ENCODE assay signal across 8 cellular contexts in genomic region chr19:40750035-40750284, GRCh38. TPM values are rescaled to one million over a fixed set of nuclear protein-coding genes. Genes with fewer than 3 reads are reported as not detected.
A peak's percentile ranks its signal among the peaks of the same experiment; 100 is the strongest.
DNase-seq lines count a peak whose midpoint lies in the region; ATAC-seq and TF ChIP-seq lines count a peak whose summit lies in the region.

No MANE protein-coding gene starts in this region.

- no peaks in the 10 kb centered on the region for H3K9me3 ChIP-seq in SK-N-SH

- TF ChIP-seq EP300 in SK-N-SH (IDR thresholded peaks at IDR 0.05; ENCODE audit: borderline replicate concordance in 1 of 2, low read depth in 1 of 2, low read length in 1 of 2): no peak

- peak overlapping the region; percentile 75; the same call in 1 of the 2 replicates for H2AFZ ChIP-seq in SK-N-SH (ENCODE audit: low read depth)

- peak overlapping the region; percentile 61 to 73 for H3K4me3 ChIP-seq in SK-N-SH (ENCODE audit: low read depth in 2 of 2, low read length in 1 of 2)

- H3F3A ChIP-seq in SK-N-SH (replicated peaks; ENCODE audit: insufficient read depth): no peaks in the 10 kb centered on the region

- peaks cover 17 to 25% of the 10 kb centered on the region in 2 experiments; a peak in 2 of 4 replicates for H3K4me1 ChIP-seq in SK-N-SH (ENCODE audit: control insufficient read depth in 1 of 2, insufficient read depth in 2 of 2, low read depth in 1 of 2, low read length in 1 of 2)

- 3% methylated on average over 8 of the region's 8 CpGs for WGBS in SK-N-SH (ENCODE audit: low lambda C conversion rate)

- no peaks in the 10 kb centered on the region for H3K27me3 Mint-ChIP-seq in activated naive CD8-positive, alpha-beta T cell treated with anti-CD3 and anti-CD28 coated beads, Interleukin-2, amount 10 ng/mL, durations not matched to agents 7 days and 5 days
- H3K27me3 Mint-ChIP-seq in immature natural killer cell (ENCODE audit: low read depth in 3 of 3): peaks cover 11 to 17% (median 14%) of the 10 kb centered on the region in 3 donors

- H3K27ac ChIP-seq in SK-N-SH (ENCODE audit: low read depth in 2 of 2, low read length in 1 of 2) (peak overlapping the region; percentile 78 to 80), substantia nigra (ENCODE audit: low read depth, low read length, poor library complexity, severe bottlenecking) (peak overlapping the region; percentile 94)

- H3K36me3 ChIP-seq in SK-N-SH (replicated peaks in 1 of 2; ENCODE audit: control insufficient read depth in 1 of 2, insufficient read depth in 2 of 2, low read length in 1 of 2): peaks cover 0 to 10% of the 10 kb centered on the region in 2 experiments

- no peak for TF ChIP-seq RAD21 in SK-N-SH (IDR thresholded peaks at IDR 0.05; ENCODE audit: low read length)

- no peak for TF ChIP-seq CTCF in SK-N-SH (IDR thresholded peaks at IDR 0.05)

- H3K27me3 ChIP-seq in SK-N-SH (ENCODE audit: insufficient read depth): no peaks in the 10 kb centered on the region

- H3K9me3 Mint-ChIP-seq in activated naive CD8-positive, alpha-beta T cell treated with anti-CD3 and anti-CD28 coated beads, Interleukin-2, amount 10 ng/mL, durations not matched to agents 7 days and 5 days: no peaks in the 10 kb centered on the region
- H3K9me3 Mint-ChIP-seq in immature natural killer cell: no peaks in the 10 kb centered on the region

- peak overlapping the region; percentile 86 for H3K9ac ChIP-seq in SK-N-SH

- peak overlapping the region; percentile 90 for H3K4me2 ChIP-seq in SK-N-SH

- ATAC-seq in SK-N-SH treated with all-trans-retinoic acid at 6 μM for 48 hours (no peak), HG03095 (IDR thresholded peaks at IDR 0.05; ENCODE audit: unreplicated experiment) (no peak)
- ATAC-seq in activated naive CD8-positive, alpha-beta T cell treated with anti-CD3 and anti-CD28 coated beads, Interleukin-2, amount 10 ng/mL, durations not matched to agents 7 days and 5 days (ENCODE audit: low read depth): no peak

- H3K9me2 ChIP-seq in SK-N-SH: no peaks in the 10 kb centered on the region

- peaks cover 53% of the 10 kb centered on the region for H3K79me2 ChIP-seq in SK-N-SH (ENCODE audit: insufficient read depth)

- peak overlapping the region; percentile 99 for H3K27ac Mint-ChIP-seq in activated naive CD8-positive, alpha-beta T cell treated with anti-CD3 and anti-CD28 coated beads, Interleukin-2, amount 10 ng/mL, durations not matched to agents 7 days and 5 days
- H3K27ac Mint-ChIP-seq in immature natural killer cell: peak overlapping the region; percentile 93 to 98 (median 96)

- H3K4me3 Mint-ChIP-seq in activated naive CD8-positive, alpha-beta T cell treated with anti-CD3 and anti-CD28 coated beads, Interleukin-2, amount 10 ng/mL, durations not matched to agents 7 days and 5 days: peak overlapping the region; percentile 97
- peak overlapping the region; percentile 93 to 99 (median 96) for H3K4me3 Mint-ChIP-seq in immature natural killer cell

- peaks cover 11% of the 10 kb centered on the region; the same call in 1 of the 2 replicates for H4K20me1 ChIP-seq in SK-N-SH (ENCODE audit: insufficient read depth)

- peaks cover 22% of the 10 kb centered on the region for H3K36me3 Mint-ChIP-seq in activated naive CD8-positive, alpha-beta T cell treated with anti-CD3 and anti-CD28 coated beads, Interleukin-2, amount 10 ng/mL, durations not matched to agents 7 days and 5 days
- H3K36me3 Mint-ChIP-seq in immature natural killer cell: peaks cover 0 to 4% (median 0%) of the 10 kb centered on the region in 3 donors

- POLR2A ChIA-PET in SK-N-SH (lab: Yijun Ruan, JAX): interaction anchor here (1.1 to 1.5 kb wide), 2 partner anchors 28 to 33 kb away, joined by 15 to 20 read pairs; partner anchors contain the start of genes COQ8B, ITPKC and RAB4B
- POLR2A ChIA-PET in activated naive CD8-positive, alpha-beta T cell treated with anti-CD3 and anti-CD28 coated beads, Interleukin-2, amount 10 ng/mL, durations not matched to agents 7 days and 5 days (lab: Charles Lee): interaction anchor here (0.9 to 4.7 kb wide), 13 partner anchors 8 to 515 kb away, joined by 3 to 92 read pairs (median 8); partner anchors contain the start of genes COQ8B, EGLN2, ITPKC and MIA

- DNase-seq in SK-N-SH: no peak
- DNase-seq in activated naive CD8-positive, alpha-beta T cell treated with anti-CD3 and anti-CD28 coated beads, Interleukin-2, amount 10 ng/mL, durations not matched to agents 7 days and 5 days: no peak
- no peak for DNase-seq in immature natural killer cell
- no peak for DNase-seq in substantia nigra (lab: John Stamatoyannopoulos, UW)
- no peak for DNase-seq in stimulated activated naive CD4-positive, alpha-beta T cell (lab: John Stamatoyannopoulos, UW)
- DNase-seq in NCI-H1436 treated with DMSO at 0.1 percent for 48 hours (lab: John Stamatoyannopoulos, UW): no peak

- CTCF ChIA-PET in SK-N-SH (lab: Yijun Ruan, JAX): interaction anchor here (1.1 to 3.0 kb wide), 3 partner anchors 13 to 87 kb away, joined by 3 to 18 read pairs (median 6); no protein-coding TSS in a partner anchor

- peaks cover 37% of the 10 kb centered on the region for H3K4me1 Mint-ChIP-seq in activated naive CD8-positive, alpha-beta T cell treated with anti-CD3 and anti-CD28 coated beads, Interleukin-2, amount 10 ng/mL, durations not matched to agents 7 days and 5 days
- peaks cover 42 to 48% of the 10 kb centered on the region in 2 donors for H3K4me1 Mint-ChIP-seq in immature natural killer cell

TF ChIP-seq in SK-N-SH, 30 proteins besides CTCF, POLR2A, EP300 and RAD21 (continues in another document):
- no peak for TF ChIP-seq RFX5 (IDR thresholded peaks at IDR 0.05; ENCODE audit: low read length)
- TF ChIP-seq CHD2 (IDR thresholded peaks at IDR 0.05; ENCODE audit: low read length, partially characterized antibody): no peak

TF ChIP-seq in SK-N-SH treated with all-trans-retinoic acid at 6 μM for 48 hours, 23 proteins besides CTCF, POLR2A, EP300 and RAD21 (continues in another document):
- TF ChIP-seq ZNF565 (CRISPR knock-in tag; conservative IDR thresholded peaks at IDR 0.05; ENCODE audit: low read depth): no peak
- no peak for TF ChIP-seq OSR1 (CRISPR knock-in tag; IDR thresholded peaks at IDR 0.05)
- no peak for TF ChIP-seq SNAI2 (CRISPR knock-in tag; IDR thresholded peaks at IDR 0.05)
- no peak for TF ChIP-seq TSHZ2 (CRISPR knock-in tag; IDR thresholded peaks at IDR 0.05)
- no peak for TF ChIP-seq TOX (CRISPR knock-in tag; IDR thresholded peaks at IDR 0.05; ENCODE audit: borderline replicate concordance)
- TF ChIP-seq ZNF8 (CRISPR knock-in tag; IDR thresholded peaks at IDR 0.05): no peak
- no peak for TF ChIP-seq ISL1 (CRISPR knock-in tag; IDR thresholded peaks at IDR 0.05)

RNA-seq across cellular contexts. Expression of gene ACTMAP, which starts 0.3 kb away (rescaled TPM):
- polyA plus RNA-seq in SK-N-SH (2012; rRNA removed): 4.5 and 6.4 TPM in 2 replicates
- 3.1 and 3.7 TPM in 2 replicates for polyA plus RNA-seq in SK-N-SH (2012; cell fraction: cytosol; rRNA removed)
- 12.9 and 13.9 TPM in 2 replicates for polyA plus RNA-seq in SK-N-SH (2012; cell fraction: nucleus; rRNA removed)
- 10 to 100 TPM; 13.5 to 15.6 TPM for total RNA-seq in activated naive CD8-positive, alpha-beta T cell treated with anti-CD3 and anti-CD28 coated beads, Interleukin-2, amount 10 ng/mL, durations not matched to agents 7 days and 5 days
- 1 to 10 TPM in 2 of 3 donors, not detected in 1; 3.1 to 6.2 TPM for polyA plus RNA-seq in immature natural killer cell

RNA-seq across cellular contexts. Expression of gene SNRPA, which starts 1.0 kb away (rescaled TPM):
- 69.5 and 121 TPM in 2 replicates for polyA plus RNA-seq in SK-N-SH (2012; rRNA removed)
- polyA plus RNA-seq in SK-N-SH (2012; cell fraction: cytosol; rRNA removed): 64.4 and 91.0 TPM in 2 replicates
- polyA plus RNA-seq in SK-N-SH (2012; cell fraction: nucleus; rRNA removed): 274 and 286 TPM in 2 replicates
- 100 to 1,000 TPM; 145 to 157 TPM for total RNA-seq in activated naive CD8-positive, alpha-beta T cell treated with anti-CD3 and anti-CD28 coated beads, Interleukin-2, amount 10 ng/mL, durations not matched to agents 7 days and 5 days
- polyA plus RNA-seq in immature natural killer cell: 10 to 100 TPM; 28.9 to 78.7 (median 39.2) TPM

RNA-seq across cellular contexts. Expression of gene MIA, which starts 25.4 kb away (rescaled TPM):
- 0.47 TPM in 1 of 2 replicates, not detected in the other for polyA plus RNA-seq in SK-N-SH (2012; rRNA removed)
- 0.38 TPM in 1 of 2 replicates, not detected in the other for polyA plus RNA-seq in SK-N-SH (2012; cell fraction: cytosol; rRNA removed)
- polyA plus RNA-seq in SK-N-SH (2012; cell fraction: nucleus; rRNA removed): 0.22 and 0.50 TPM in 2 replicates
- total RNA-seq in activated naive CD8-positive, alpha-beta T cell treated with anti-CD3 and anti-CD28 coated beads, Interleukin-2, amount 10 ng/mL, durations not matched to agents 7 days and 5 days: 1 to 10 TPM; 3.0 TPM
- polyA plus RNA-seq in immature natural killer cell: not detected

RNA-seq across cellular contexts. Expression of gene RAB4B, which starts 28.1 kb away (rescaled TPM):
- polyA plus RNA-seq in SK-N-SH (2012; rRNA removed) (49.1 and 53.2 TPM in 2 replicates), immature natural killer cell (100 to 1,000 TPM; 129 to 151 (median 150) TPM)
- 25.6 and 37.3 TPM in 2 replicates for polyA plus RNA-seq in SK-N-SH (2012; cell fraction: cytosol; rRNA removed)
- 72.9 and 92.4 TPM in 2 replicates for polyA plus RNA-seq in SK-N-SH (2012; cell fraction: nucleus; rRNA removed)
- 10 to 100 TPM; 53.1 to 57.7 TPM for total RNA-seq in activated naive CD8-positive, alpha-beta T cell treated with anti-CD3 and anti-CD28 coated beads, Interleukin-2, amount 10 ng/mL, durations not matched to agents 7 days and 5 days

RNA-seq across cellular contexts. Expression of gene ITPKC, which starts 33.0 kb away (rescaled TPM):
- polyA plus RNA-seq in SK-N-SH (2012; rRNA removed): 6.3 and 7.4 TPM in 2 replicates
- 4.2 and 5.7 TPM in 2 replicates for polyA plus RNA-seq in SK-N-SH (2012; cell fraction: cytosol; rRNA removed)
- polyA plus RNA-seq in SK-N-SH (2012; cell fraction: nucleus; rRNA removed): 11.9 and 12.2 TPM in 2 replicates
- total RNA-seq in activated naive CD8-positive, alpha-beta T cell treated with anti-CD3 and anti-CD28 coated beads, Interleukin-2, amount 10 ng/mL, durations not matched to agents 7 days and 5 days: 1 to 10 TPM; 7.1 TPM
- polyA plus RNA-seq in immature natural killer cell: 1 to 10 TPM; 3.8 to 8.1 (median 4.5) TPM
